ENCODE assay signal across 1 cellular context in genomic region chr17:49968380-49969133, GRCh38.
A peak's percentile ranks its signal among the peaks of the same experiment; 100 is the strongest.
TF ChIP-seq lines count a peak whose summit lies in the region.

No MANE protein-coding gene starts in this region.

TF ChIP-seq in HepG2, 621 proteins besides CTCF, POLR2A, EP300 and RAD21 (continued from another document and continues in another):
- TF ChIP-seq BCL3 (CRISPR knock-in tag; IDR thresholded peaks at IDR 0.05) (no peak), CCAR2 (optimal IDR thresholded peaks at IDR 0.05; ENCODE audit: low read depth, low read length) (no peak), HHEX (CRISPR knock-in tag; IDR thresholded peaks at IDR 0.05) (no peak), STAT6 (CRISPR knock-in tag; IDR thresholded peaks at IDR 0.05; ENCODE audit: borderline replicate concordance) (no peak), NFE2 (CRISPR knock-in tag; IDR thresholded peaks at IDR 0.05) (no peak), ZFAT (CRISPR knock-in tag; conservative IDR thresholded peaks at IDR 0.05) (no peak), CEBPG (CRISPR knock-in tag; IDR thresholded peaks at IDR 0.05) (peak; percentile 93), NFYB (CRISPR knock-in tag; IDR thresholded peaks at IDR 0.05) (no peak), FUBP1 (CRISPR knock-in tag; IDR thresholded peaks at IDR 0.05; ENCODE audit: borderline replicate concordance) (no peak), ZSCAN5A (CRISPR knock-in tag; IDR thresholded peaks at IDR 0.05; ENCODE audit: borderline replicate concordance) (no peak), ADNP (CRISPR knock-in tag; IDR thresholded peaks at IDR 0.05) (no peak), YEATS4 (CRISPR knock-in tag; IDR thresholded peaks at IDR 0.05; ENCODE audit: borderline replicate concordance) (no peak; the same call in 1 of the 2 replicates), ZNF414 (CRISPR knock-in tag; IDR thresholded peaks at IDR 0.05) (no peak), ZNF567 (CRISPR knock-in tag; IDR thresholded peaks at IDR 0.05; ENCODE audit: borderline replicate concordance) (no peak), ZNF569 (CRISPR knock-in tag; IDR thresholded peaks at IDR 0.05; ENCODE audit: borderline replicate concordance) (no peak), ZNF484 (CRISPR knock-in tag; IDR thresholded peaks at IDR 0.05; ENCODE audit: borderline replicate concordance, low read depth) (no peak), HCFC1 (IDR thresholded peaks at IDR 0.05; ENCODE audit: low read depth, low read length) (no peak), ISL2 (CRISPR knock-in tag; IDR thresholded peaks at IDR 0.05) (no peak), CENPT (CRISPR knock-in tag; IDR thresholded peaks at IDR 0.05; ENCODE audit: low read depth) (peak; percentile 78; the same call in 1 of the 2 replicates), CREM (IDR thresholded peaks at IDR 0.05) (no peak), CREM (CRISPR knock-in tag; IDR thresholded peaks at IDR 0.05) (no peak), PHF20 (CRISPR knock-in tag; IDR thresholded peaks at IDR 0.05) (peak; percentile 59; the same call in 1 of the 2 replicates), TFDP2 (CRISPR knock-in tag; IDR thresholded peaks at IDR 0.05) (no peak; the same call in 1 of the 2 replicates), ZNF280B (CRISPR knock-in tag; IDR thresholded peaks at IDR 0.05; ENCODE audit: borderline replicate concordance) (no peak), KLF11 (CRISPR knock-in tag; IDR thresholded peaks at IDR 0.05) (no peak), TSC22D2 (CRISPR knock-in tag; IDR thresholded peaks at IDR 0.05; ENCODE audit: borderline replicate concordance) (no peak), ZNF382 (CRISPR knock-in tag; IDR thresholded peaks at IDR 0.05; ENCODE audit: borderline replicate concordance) (no peak), ARNT (IDR thresholded peaks at IDR 0.05) (no peak), ARID2 (CRISPR knock-in tag; IDR thresholded peaks at IDR 0.05; ENCODE audit: borderline replicate concordance) (no peak), ZFP91 (CRISPR knock-in tag; IDR thresholded peaks at IDR 0.05; ENCODE audit: borderline replicate concordance) (peak; percentile 42), NONO (IDR thresholded peaks at IDR 0.05) (no peak), NONO (CRISPR knock-in tag; conservative IDR thresholded peaks at IDR 0.05) (no peak; the same call in 1 of the 2 replicates), ZBTB34 (CRISPR knock-in tag; IDR thresholded peaks at IDR 0.05) (no peak), SATB2 (CRISPR knock-in tag; IDR thresholded peaks at IDR 0.05) (no peak), TFAP4 (IDR thresholded peaks at IDR 0.05; ENCODE audit: borderline replicate concordance, low read depth) (no peak), NFIB (CRISPR knock-in tag; IDR thresholded peaks at IDR 0.05; ENCODE audit: borderline replicate concordance) (no peak), SETDB1 (CRISPR knock-in tag; IDR thresholded peaks at IDR 0.05; ENCODE audit: borderline replicate concordance) (no peak), ZNF543 (CRISPR knock-in tag; IDR thresholded peaks at IDR 0.05) (0 out of 2 replicates have a peak, but pooled peaks have one; percentile 52), ZNF441 (CRISPR knock-in tag; IDR thresholded peaks at IDR 0.05; ENCODE audit: borderline replicate concordance) (peak; percentile 65; the same call in 1 of the 2 replicates), THAP8 (CRISPR knock-in tag; IDR thresholded peaks at IDR 0.05; ENCODE audit: borderline replicate concordance) (no peak), ZNF558 (CRISPR knock-in tag; IDR thresholded peaks at IDR 0.05; ENCODE audit: borderline replicate concordance) (no peak), ELK4 (CRISPR knock-in tag; IDR thresholded peaks at IDR 0.05; ENCODE audit: borderline replicate concordance) (no peak), ZFP41 (CRISPR knock-in tag; IDR thresholded peaks at IDR 0.05; ENCODE audit: borderline replicate concordance) (no peak), NFYC (CRISPR knock-in tag; IDR thresholded peaks at IDR 0.05) (peak; percentile 58), THAP7 (CRISPR knock-in tag; IDR thresholded peaks at IDR 0.05) (no peak), SIX4 (CRISPR knock-in tag; IDR thresholded peaks at IDR 0.05) (no peak)
